22 cellular contexts compared by ENCODE assay signal in the genomic region with DNA sequence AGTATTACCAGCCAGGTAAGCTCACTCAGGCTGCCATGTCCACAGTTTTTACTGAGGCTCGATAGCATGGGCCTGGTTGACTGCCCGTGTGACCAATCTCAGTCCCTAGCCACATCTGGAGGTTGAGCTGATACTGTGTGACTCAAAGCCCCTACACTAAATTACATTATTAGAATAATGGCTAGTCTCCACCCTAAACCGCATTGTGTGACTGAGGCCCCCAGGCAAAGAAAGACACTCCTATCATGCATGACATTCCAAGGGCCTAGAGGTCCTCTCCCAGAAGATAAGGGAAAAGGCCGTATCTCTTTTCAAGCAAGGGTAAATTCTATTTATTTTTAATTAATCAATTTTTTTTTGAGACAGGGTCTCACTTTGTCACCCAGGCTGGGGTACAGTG.
"Had no signal": no experiment of that assay in that cellular context is flagged by ENCODE, and none has a peak within 500 bp of the region (broad histone marks: within the 10 kb centered on the region; RNA-seq: fewer than 3 reads in every experiment).

No MANE protein-coding gene starts in this region.

- H3K36me3 ChIP-seq: esophagus muscularis mucosa, gastroesophageal sphincter, heart left ventricle, left lung had no signal

- FAIRE-seq: colon, endothelial cell of umbilical vein, frontal cortex, keratinocyte had no signal

- H3K27me3 ChIP-seq: esophagus muscularis mucosa, foreskin keratinocyte, hepatocyte, left lung had no signal

- H3K79me2 ChIP-seq: hepatocyte had no signal

- DNase-seq: dermis blood vessel endothelial cell; dorsolateral prefrontal cortex; effector CD4-positive, alpha-beta T cell; effector memory CD4-positive, alpha-beta T cell; foreskin keratinocyte; heart left ventricle; hypothalamus; immature natural killer cell; left cardiac atrium; left lung; left ventricle myocardium superior; mammary epithelial cell; naive thymus-derived CD4-positive, alpha-beta T cell had no signal

- ATAC-seq: foreskin keratinocyte; gastroesophageal sphincter; heart left ventricle; left cardiac atrium; left lung; left ventricle myocardium superior; naive thymus-derived CD4-positive, alpha-beta T cell had no signal

- H3K27ac ChIP-seq: coronary artery, dorsolateral prefrontal cortex, esophagus muscularis mucosa, foreskin keratinocyte, gastroesophageal sphincter, heart left ventricle, hepatocyte, left lung had no signal

- H3K4me1 ChIP-seq: esophagus muscularis mucosa, foreskin keratinocyte, gastroesophageal sphincter, heart left ventricle, left lung had no signal

- H3K4me2 ChIP-seq: hepatocyte had no signal

- H3K4me3 ChIP-seq: coronary artery, dorsolateral prefrontal cortex, esophagus muscularis mucosa, gastroesophageal sphincter, heart left ventricle, hepatocyte, left lung, lung had no signal

- H3K9me3 ChIP-seq: esophagus muscularis mucosa, gastroesophageal sphincter, heart left ventricle, left lung had no signal

- H2AFZ ChIP-seq: hepatocyte had no signal
